Comparison of ENCODE assay signal across 18 cellular contexts in genomic region chr11:9851366-9851765, GRCh38.
DNase-seq lines count a peak whose midpoint lies in the region; ATAC-seq, FAIRE-seq and TF ChIP-seq lines count a peak whose summit lies in the region.
"Had no signal": no experiment of that assay in that cellular context is flagged by ENCODE, and none has a peak within 500 bp of the region (broad histone marks: within the 10 kb centered on the region; RNA-seq: fewer than 3 reads in every experiment).

No MANE protein-coding gene starts in this region.

- H3K27me3 ChIP-seq in RWPE2 (ENCODE audit: insufficient read depth, poor library complexity, severe bottlenecking) (no peaks in the 10 kb centered on the region), pancreas (no peaks in the 10 kb centered on the region)

- H3K36me3 ChIP-seq in RWPE2 (ENCODE audit: low read depth) (peaks cover 27% of the 10 kb centered on the region), pancreas (peaks cover 0 to 7% (median 0%) of the 10 kb centered on the region in 3 donors)

- ATAC-seq in RWPE2 (ENCODE audit: low read depth) = peak; percentile 79
- ATAC-seq in HG02885 (IDR thresholded peaks at IDR 0.05; ENCODE audit: poor library complexity, unreplicated experiment) = no peak
- no peak for ATAC-seq in HG03135 (IDR thresholded peaks at IDR 0.05; ENCODE audit: unreplicated experiment)
- no peak for ATAC-seq in GM21390 (IDR thresholded peaks at IDR 0.05; ENCODE audit: unreplicated experiment)
- no peak for ATAC-seq in pancreas
- ATAC-seq: naive thymus-derived CD8-positive, alpha-beta T cell had no signal

- TF ChIP-seq CTCF in RWPE2 (IDR thresholded peaks at IDR 0.05; ENCODE audit: poor library complexity, severe bottlenecking) (no peak), pancreas (IDR thresholded peaks at IDR 0.05) (no peak)

- WGBS in pancreas, 2 donors = 64 to 82% methylated on average over 4 of the region's 4 CpGs

- peak overlapping the region; percentile 35 for H3K27ac ChIP-seq in RWPE2 (ENCODE audit: poor library complexity, severe bottlenecking)
- H3K27ac ChIP-seq in pancreas = no peak overlapping the region
- H3K27ac ChIP-seq: epithelial cell of prostate had no signal

- no peaks in the 10 kb centered on the region for H3K9me3 ChIP-seq in RWPE2 (ENCODE audit: severe bottlenecking)
- no peaks in the 10 kb centered on the region for H3K9me3 ChIP-seq in pancreas

- intact Hi-C loops in pancreas (cut with DNase I) = no loop called here

- H3K4me1 ChIP-seq in RWPE2 (ENCODE audit: insufficient read depth, poor library complexity, severe bottlenecking) (peaks cover 5% of the 10 kb centered on the region), pancreas (peaks cover 8 to 13% (median 13%) of the 10 kb centered on the region in 3 donors)

- H3K4me3 ChIP-seq in RWPE2 (ENCODE audit: severe bottlenecking) (no peak overlapping the region), skeletal muscle cell (ENCODE audit: low read depth, low read length) (no peak overlapping the region), pancreas (no peak overlapping the region)
- H3K4me3 ChIP-seq: skin epidermis had no signal

- DNase-seq in EL = peak; percentile 61
- DNase-seq in RWPE2 (ENCODE audit: low spot score) = no peak
- DNase-seq in dermis microvascular lymphatic vessel endothelial cell (ENCODE audit: low read depth in 2 of 2) = peak; percentile 61 to 87
- DNase-seq in skeletal muscle cell (ENCODE audit: low read depth) = peak; percentile 31
- no peak for DNase-seq in pancreas
- DNase-seq: activated CD4-positive, alpha-beta T cell treated with anti-CD3 and anti-CD28 coated beads for 4 hours; kidney glomerular epithelial cell; mesendoderm; naive thymus-derived CD8-positive, alpha-beta T cell; NCI-H1930; stimulated activated naive CD4-positive, alpha-beta T cell; T-helper 1 cell had no signal

- no peak for FAIRE-seq in pancreas (lab: Jason Lieb, UNC)
- FAIRE-seq: GM18507 had no signal

Comparison
In these comparisons a context has a peak if more than half of its experiments do, and no peak if none do; other contexts are left out.
1. DNase-seq: peak in EL (single experiment), dermis microvascular lymphatic vessel endothelial cell (2 of 2) and skeletal muscle cell (single experiment); none in RWPE2 (single experiment) and pancreas (0 of 6).